Comparison of ENCODE assay signal across 1 cellular context in the genomic region with DNA sequence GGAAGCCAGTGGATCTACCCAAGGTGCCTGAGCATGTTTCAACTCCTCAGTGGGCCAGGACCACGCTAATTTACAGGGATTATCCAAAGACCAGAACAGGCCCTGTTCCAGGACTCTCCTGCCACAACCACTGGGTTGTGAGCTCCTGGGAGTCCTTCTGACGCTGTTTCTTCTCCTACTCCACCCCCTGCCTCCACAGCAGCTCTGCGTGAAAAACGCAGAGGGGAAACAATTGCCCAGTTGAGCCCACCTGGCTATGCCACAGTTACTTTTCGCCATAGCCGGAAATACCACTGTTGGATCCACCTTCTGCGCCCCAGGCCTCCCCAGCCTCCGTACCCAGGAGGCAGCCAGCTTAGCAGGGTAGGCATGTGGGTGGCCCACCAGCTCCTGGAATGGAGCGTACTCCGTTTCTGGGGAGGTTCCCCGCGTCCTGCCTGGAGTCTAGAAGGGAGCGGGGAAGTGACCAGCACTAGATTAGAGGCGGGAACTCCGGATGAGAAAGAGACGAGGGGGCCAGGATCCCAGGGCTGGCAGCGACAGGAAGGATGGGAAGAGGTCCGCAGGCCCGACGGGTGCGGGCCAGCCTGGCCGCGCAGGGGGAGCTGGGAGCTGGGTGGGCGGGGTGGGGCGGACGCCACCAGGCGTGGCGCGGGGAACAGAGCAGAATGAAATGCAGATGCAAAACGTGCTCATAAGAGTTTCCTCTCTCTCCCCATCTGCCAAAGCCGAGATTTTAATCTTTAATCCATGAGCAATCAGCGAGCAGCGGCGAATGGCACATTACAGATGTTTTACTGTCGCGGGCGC.
TF ChIP-seq lines count a peak whose summit lies in the region.

No MANE protein-coding gene starts in this region.

TF ChIP-seq in neural cell, 6 proteins besides CTCF, POLR2A, EP300 and RAD21 (continued from another document):
- TF ChIP-seq, protein P1, sequence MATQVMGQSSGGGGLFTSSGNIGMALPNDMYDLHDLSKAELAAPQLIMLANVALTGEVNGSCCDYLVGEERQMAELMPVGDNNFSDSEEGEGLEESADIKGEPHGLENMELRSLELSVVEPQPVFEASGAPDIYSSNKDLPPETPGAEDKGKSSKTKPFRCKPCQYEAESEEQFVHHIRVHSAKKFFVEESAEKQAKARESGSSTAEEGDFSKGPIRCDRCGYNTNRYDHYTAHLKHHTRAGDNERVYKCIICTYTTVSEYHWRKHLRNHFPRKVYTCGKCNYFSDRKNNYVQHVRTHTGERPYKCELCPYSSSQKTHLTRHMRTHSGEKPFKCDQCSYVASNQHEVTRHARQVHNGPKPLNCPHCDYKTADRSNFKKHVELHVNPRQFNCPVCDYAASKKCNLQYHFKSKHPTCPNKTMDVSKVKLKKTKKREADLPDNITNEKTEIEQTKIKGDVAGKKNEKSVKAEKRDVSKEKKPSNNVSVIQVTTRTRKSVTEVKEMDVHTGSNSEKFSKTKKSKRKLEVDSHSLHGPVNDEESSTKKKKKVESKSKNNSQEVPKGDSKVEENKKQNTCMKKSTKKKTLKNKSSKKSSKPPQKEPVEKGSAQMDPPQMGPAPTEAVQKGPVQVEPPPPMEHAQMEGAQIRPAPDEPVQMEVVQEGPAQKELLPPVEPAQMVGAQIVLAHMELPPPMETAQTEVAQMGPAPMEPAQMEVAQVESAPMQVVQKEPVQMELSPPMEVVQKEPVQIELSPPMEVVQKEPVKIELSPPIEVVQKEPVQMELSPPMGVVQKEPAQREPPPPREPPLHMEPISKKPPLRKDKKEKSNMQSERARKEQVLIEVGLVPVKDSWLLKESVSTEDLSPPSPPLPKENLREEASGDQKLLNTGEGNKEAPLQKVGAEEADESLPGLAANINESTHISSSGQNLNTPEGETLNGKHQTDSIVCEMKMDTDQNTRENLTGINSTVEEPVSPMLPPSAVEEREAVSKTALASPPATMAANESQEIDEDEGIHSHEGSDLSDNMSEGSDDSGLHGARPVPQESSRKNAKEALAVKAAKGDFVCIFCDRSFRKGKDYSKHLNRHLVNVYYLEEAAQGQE (IDR thresholded peaks at IDR 0.05; ENCODE audit: borderline replicate concordance), result no peak
- TF ChIP-seq MXI1 (conservative IDR thresholded peaks at IDR 0.05; ENCODE audit: poor library complexity, severe bottlenecking) (no peak), POLR2AphosphoS5 (IDR thresholded peaks at IDR 0.05) (no peak)
